ENCODE assay signal across 11 cellular contexts in genomic region chr17:48456584-48456983, GRCh38. TPM values are rescaled to one million over a fixed set of nuclear protein-coding genes. Genes with fewer than 3 reads are reported as not detected.
A peak's percentile ranks its signal among the peaks of the same experiment; 100 is the strongest.
DNase-seq lines count a peak whose midpoint lies in the region; ATAC-seq and TF ChIP-seq lines count a peak whose summit lies in the region.
"Had no signal": no experiment of that assay in that cellular context is flagged by ENCODE, and none has a peak within 500 bp of the region (broad histone marks: within the 10 kb centered on the region; RNA-seq: fewer than 3 reads in every experiment).

No MANE protein-coding gene starts in this region.

- H3K4me3 ChIP-seq in GM23338 (peak overlapping the region; percentile 53), iPS-15b (ENCODE audit: low read depth, low read length) (peak overlapping the region; percentile 48)

- TF ChIP-seq CTCF in GM23338 (conservative IDR thresholded peaks at IDR 0.05; ENCODE audit: low read depth in 2 of 2) (no peak), endothelial cell (IDR thresholded peaks at IDR 0.05; ENCODE audit: unreplicated experiment) (no peak)

- no peaks in the 10 kb centered on the region for H3K79me2 ChIP-seq in GM23338 (replicated peaks; ENCODE audit: insufficient read depth)

- H3F3A ChIP-seq in GM23338 (replicated peaks; ENCODE audit: low read depth) = no peaks in the 10 kb centered on the region

- H3K4me1 ChIP-seq in GM23338 (ENCODE audit: insufficient read depth) = peaks cover 29% of the 10 kb centered on the region
- peaks cover 7% of the 10 kb centered on the region for H3K4me1 ChIP-seq in iPS-15b (ENCODE audit: control insufficient read depth, insufficient read depth, low read length)

- no peaks in the 10 kb centered on the region for H3K36me3 Mint-ChIP-seq in GM23338 (ENCODE audit: low read depth)
- peaks cover 5% of the 10 kb centered on the region for H3K36me3 Mint-ChIP-seq in endothelial cell (ENCODE audit: low read depth, unreplicated experiment)

- H3K27me3 Mint-ChIP-seq in GM23338 (ENCODE audit: insufficient read depth, low read depth, poor library complexity) (peaks cover 22% of the 10 kb centered on the region), endothelial cell (ENCODE audit: unreplicated experiment) (peaks cover 3% of the 10 kb centered on the region)

- no peak overlapping the region for H3K9ac ChIP-seq in iPS-15b (ENCODE audit: low read depth, low read length)

- no peaks in the 10 kb centered on the region for H3K9me2 ChIP-seq in GM23338 (ENCODE audit: insufficient read depth)

- peaks cover 12% of the 10 kb centered on the region for H3K27me3 ChIP-seq in GM23338 (ENCODE audit: insufficient read depth)
- H3K27me3 ChIP-seq in iPS-15b (ENCODE audit: control insufficient read depth, insufficient read depth, low read length) = peaks cover 20% of the 10 kb centered on the region

- H3K9me3 Mint-ChIP-seq in GM23338 (peaks cover 8% of the 10 kb centered on the region; the same call in 2 of the 3 replicates), endothelial cell (ENCODE audit: unreplicated experiment) (no peaks in the 10 kb centered on the region)

- H4K20me1 ChIP-seq in GM23338 (replicated peaks; ENCODE audit: insufficient read depth) = no peaks in the 10 kb centered on the region

- peak overlapping the region; percentile 67 for H3K4me3 Mint-ChIP-seq in GM23338
- H3K4me3 Mint-ChIP-seq in endothelial cell (ENCODE audit: unreplicated experiment) = no peak overlapping the region

- peak; percentile 67 for ATAC-seq in GM23338
- no peak for ATAC-seq in HG03442 (IDR thresholded peaks at IDR 0.05; ENCODE audit: unreplicated experiment)

- H3K27ac Mint-ChIP-seq in GM23338 (no peak overlapping the region), endothelial cell (ENCODE audit: unreplicated experiment) (no peak overlapping the region)

- H3K27ac ChIP-seq in GM23338 (ENCODE audit: low read depth) = no peak overlapping the region
- H3K27ac ChIP-seq: HL-60 had no signal

- no peaks in the 10 kb centered on the region for H3K36me3 ChIP-seq in GM23338 (ENCODE audit: insufficient read depth)
- H3K36me3 ChIP-seq in iPS-15b (ENCODE audit: control insufficient read depth, insufficient read depth, low read length) = no peaks in the 10 kb centered on the region

- H3K9me3 ChIP-seq in iPS-15b (ENCODE audit: control insufficient read depth, insufficient read depth, low read length) = no peaks in the 10 kb centered on the region

- H3K4me1 Mint-ChIP-seq in GM23338 = peaks cover 25% of the 10 kb centered on the region
- H3K4me1 Mint-ChIP-seq in endothelial cell (ENCODE audit: unreplicated experiment) = peaks cover 7% of the 10 kb centered on the region

- DNase-seq in A172 (ENCODE audit: low spot score) (peak; percentile 72), GM23338 (ENCODE audit: low spot score) (peak; percentile 57), UCSD-AML1 (lab: John Stamatoyannopoulos, UW; ENCODE audit: unreplicated experiment) (peak; percentile 27), medulla oblongata (ENCODE audit: extremely low spot score) (no peak), NCI-H1105 (lab: John Stamatoyannopoulos, UW) (no peak), endothelial cell (ENCODE audit: low spot score) (no peak)
- DNase-seq: amniotic stem cell had no signal

- peak overlapping the region; percentile 76 for H3K4me2 ChIP-seq in GM23338

- H2AFZ ChIP-seq in GM23338 = peak overlapping the region; percentile 30; the same call in 1 of the 2 replicates

TF ChIP-seq in GM23338, 12 proteins besides CTCF, POLR2A, EP300 and RAD21 (continues in another document):
- TF ChIP-seq EZH2phosphoT487 (IDR thresholded peaks at IDR 0.05; ENCODE audit: unreplicated experiment) (no peak), ZNF114 (CRISPR knock-in tag; IDR thresholded peaks at IDR 0.05) (no peak), EZH2 (IDR thresholded peaks at IDR 0.05; ENCODE audit: low read depth, unreplicated experiment) (no peak), ZNF331 (CRISPR knock-in tag; IDR thresholded peaks at IDR 0.05; ENCODE audit: low read depth) (no peak), POLR2AphosphoS5 (IDR thresholded peaks at IDR 0.05; ENCODE audit: low read depth) (no peak), CREB1 (CRISPR knock-in tag; IDR thresholded peaks at IDR 0.05; ENCODE audit: low read depth) (no peak), JUNB (IDR thresholded peaks at IDR 0.05; ENCODE audit: unreplicated experiment) (no peak), STAT1 (IDR thresholded peaks at IDR 0.05; ENCODE audit: unreplicated experiment) (no peak)
- TF ChIP-seq, protein P1, sequence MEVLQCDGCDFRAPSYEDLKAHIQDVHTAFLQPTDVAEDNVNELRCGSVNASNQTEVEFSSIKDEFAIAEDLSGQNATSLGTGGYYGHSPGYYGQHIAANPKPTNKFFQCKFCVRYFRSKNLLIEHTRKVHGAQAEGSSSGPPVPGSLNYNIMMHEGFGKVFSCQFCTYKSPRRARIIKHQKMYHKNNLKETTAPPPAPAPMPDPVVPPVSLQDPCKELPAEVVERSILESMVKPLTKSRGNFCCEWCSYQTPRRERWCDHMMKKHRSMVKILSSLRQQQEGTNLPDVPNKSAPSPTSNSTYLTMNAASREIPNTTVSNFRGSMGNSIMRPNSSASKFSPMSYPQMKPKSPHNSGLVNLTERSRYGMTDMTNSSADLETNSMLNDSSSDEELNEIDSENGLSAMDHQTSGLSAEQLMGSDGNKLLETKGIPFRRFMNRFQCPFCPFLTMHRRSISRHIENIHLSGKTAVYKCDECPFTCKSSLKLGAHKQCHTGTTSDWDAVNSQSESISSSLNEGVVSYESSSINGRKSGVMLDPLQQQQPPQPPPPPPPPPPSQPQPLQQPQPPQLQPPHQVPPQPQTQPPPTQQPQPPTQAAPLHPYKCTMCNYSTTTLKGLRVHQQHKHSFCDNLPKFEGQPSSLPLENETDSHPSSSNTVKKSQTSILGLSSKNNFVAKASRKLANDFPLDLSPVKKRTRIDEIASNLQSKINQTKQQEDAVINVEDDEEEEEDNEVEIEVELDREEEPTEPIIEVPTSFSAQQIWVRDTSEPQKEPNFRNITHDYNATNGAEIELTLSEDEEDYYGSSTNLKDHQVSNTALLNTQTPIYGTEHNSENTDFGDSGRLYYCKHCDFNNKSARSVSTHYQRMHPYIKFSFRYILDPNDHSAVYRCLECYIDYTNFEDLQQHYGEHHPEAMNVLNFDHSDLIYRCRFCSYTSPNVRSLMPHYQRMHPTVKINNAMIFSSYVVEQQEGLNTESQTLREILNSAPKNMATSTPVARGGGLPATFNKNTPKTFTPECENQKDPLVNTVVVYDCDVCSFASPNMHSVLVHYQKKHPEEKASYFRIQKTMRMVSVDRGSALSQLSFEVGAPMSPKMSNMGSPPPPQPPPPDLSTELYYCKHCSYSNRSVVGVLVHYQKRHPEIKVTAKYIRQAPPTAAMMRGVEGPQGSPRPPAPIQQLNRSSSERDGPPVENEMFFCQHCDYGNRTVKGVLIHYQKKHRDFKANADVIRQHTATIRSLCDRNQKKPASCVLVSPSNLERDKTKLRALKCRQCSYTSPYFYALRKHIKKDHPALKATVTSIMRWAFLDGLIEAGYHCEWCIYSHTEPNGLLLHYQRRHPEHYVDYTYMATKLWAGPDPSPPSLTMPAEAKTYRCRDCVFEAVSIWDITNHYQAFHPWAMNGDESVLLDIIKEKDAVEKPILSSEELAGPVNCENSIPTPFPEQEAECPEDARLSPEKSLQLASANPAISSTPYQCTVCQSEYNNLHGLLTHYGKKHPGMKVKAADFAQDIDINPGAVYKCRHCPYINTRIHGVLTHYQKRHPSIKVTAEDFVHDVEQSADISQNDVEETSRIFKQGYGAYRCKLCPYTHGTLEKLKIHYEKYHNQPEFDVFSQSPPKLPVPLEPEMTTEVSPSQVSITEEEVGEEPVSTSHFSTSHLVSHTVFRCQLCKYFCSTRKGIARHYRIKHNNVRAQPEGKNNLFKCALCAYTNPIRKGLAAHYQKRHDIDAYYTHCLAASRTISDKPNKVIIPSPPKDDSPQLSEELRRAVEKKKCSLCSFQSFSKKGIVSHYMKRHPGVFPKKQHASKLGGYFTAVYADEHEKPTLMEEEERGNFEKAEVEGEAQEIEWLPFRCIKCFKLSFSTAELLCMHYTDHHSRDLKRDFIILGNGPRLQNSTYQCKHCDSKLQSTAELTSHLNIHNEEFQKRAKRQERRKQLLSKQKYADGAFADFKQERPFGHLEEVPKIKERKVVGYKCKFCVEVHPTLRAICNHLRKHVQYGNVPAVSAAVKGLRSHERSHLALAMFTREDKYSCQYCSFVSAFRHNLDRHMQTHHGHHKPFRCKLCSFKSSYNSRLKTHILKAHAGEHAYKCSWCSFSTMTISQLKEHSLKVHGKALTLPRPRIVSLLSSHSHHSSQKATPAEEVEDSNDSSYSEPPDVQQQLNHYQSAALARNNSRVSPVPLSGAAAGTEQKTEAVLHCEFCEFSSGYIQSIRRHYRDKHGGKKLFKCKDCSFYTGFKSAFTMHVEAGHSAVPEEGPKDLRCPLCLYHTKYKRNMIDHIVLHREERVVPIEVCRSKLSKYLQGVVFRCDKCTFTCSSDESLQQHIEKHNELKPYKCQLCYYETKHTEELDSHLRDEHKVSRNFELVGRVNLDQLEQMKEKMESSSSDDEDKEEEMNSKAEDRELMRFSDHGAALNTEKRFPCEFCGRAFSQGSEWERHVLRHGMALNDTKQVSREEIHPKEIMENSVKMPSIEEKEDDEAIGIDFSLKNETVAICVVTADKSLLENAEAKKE (CRISPR knock-in tag; IDR thresholded peaks at IDR 0.05) = no peak
- TF ChIP-seq, protein P2, sequence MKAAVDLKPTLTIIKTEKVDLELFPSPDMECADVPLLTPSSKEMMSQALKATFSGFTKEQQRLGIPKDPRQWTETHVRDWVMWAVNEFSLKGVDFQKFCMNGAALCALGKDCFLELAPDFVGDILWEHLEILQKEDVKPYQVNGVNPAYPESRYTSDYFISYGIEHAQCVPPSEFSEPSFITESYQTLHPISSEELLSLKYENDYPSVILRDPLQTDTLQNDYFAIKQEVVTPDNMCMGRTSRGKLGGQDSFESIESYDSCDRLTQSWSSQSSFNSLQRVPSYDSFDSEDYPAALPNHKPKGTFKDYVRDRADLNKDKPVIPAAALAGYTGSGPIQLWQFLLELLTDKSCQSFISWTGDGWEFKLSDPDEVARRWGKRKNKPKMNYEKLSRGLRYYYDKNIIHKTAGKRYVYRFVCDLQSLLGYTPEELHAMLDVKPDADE (IDR thresholded peaks at IDR 0.05) = no peak

RNA-seq across cellular contexts. Expression of gene SKAP1, which starts 26.6 kb away (rescaled TPM):
- 2.6 TPM in 1 of 2 replicates, not detected in the other for total RNA-seq in A172 (2014; rRNA removed; shearing (Covaris generic))
- not detected in 2 replicates for total RNA-seq in GM23338 (2014; rRNA removed; shearing (Covaris generic))
- 0.27 and 0.59 TPM in 2 replicates for polyA plus RNA-seq in GM23338 (2016; fragmentation: Nextera tagmentation; extraction: Ambion mirVana)
- 2.1 TPM for total RNA-seq in endothelial cell (ENCODE audit: unreplicated experiment)
- total RNA-seq: SK-MEL-5 had no signal

Comparison
In these comparisons a context has a peak if more than half of its experiments do, and no peak if none do; other contexts are left out.
1. DNase-seq: peak in A172 (single experiment), GM23338 (single experiment) and UCSD-AML1 (single experiment); none in medulla oblongata (single experiment), NCI-H1105 (single experiment) and endothelial cell (single experiment).